Comparison of ENCODE assay signal across 25 cellular contexts in the genomic region with DNA sequence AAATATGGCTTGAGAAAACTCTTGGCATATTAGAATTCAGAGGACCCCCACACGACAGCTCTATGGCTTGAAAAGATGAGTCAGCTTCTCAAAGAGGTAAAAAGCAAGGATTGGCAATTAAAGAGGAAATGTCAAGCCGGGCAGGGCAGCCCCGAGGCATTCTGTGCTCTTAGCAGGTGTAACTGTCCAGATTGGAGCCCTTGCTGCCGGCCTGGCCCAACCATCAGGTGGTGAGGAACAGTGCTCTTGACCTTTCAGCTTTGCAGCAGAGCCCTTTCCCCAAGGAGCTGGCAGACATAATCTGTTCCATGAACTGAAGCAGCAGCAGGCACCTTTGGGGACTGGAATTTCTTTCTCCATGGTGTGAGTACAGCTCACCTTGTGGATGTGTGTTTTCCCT.
"Had no signal": no experiment of that assay in that cellular context is flagged by ENCODE, and none has a peak within 500 bp of the region (broad histone marks: within the 10 kb centered on the region; RNA-seq: fewer than 3 reads in every experiment).

No MANE protein-coding gene starts in this region.

- DNase-seq: naive thymus-derived CD8-positive, alpha-beta T cell; nephron progenitor cell; nucleus accumbens; pancreas; psoas muscle; right cardiac atrium; right lobe of liver; sigmoid colon; small intestine; stimulated activated CD4-positive, alpha-beta T cell treated with anti-CD3 and anti-CD28 coated beads, Interleukin-15, amount 100 ng/mL, for 24 hours; stimulated activated CD4-positive, alpha-beta T cell treated with anti-CD3 and anti-CD28 coated beads, Interleukin-2, amount 100 ng/mL, for 24 hours; stimulated activated CD4-positive, alpha-beta T cell treated with anti-CD3 and anti-CD28 coated beads, Interleukin-2, amount 100 ng/mL, for 48 hours; stimulated activated CD4-positive, alpha-beta T cell treated with anti-CD3 and anti-CD28 coated beads, Interleukin-4, amount 100 ng/mL, for 24 hours; stimulated activated naive B cell treated with anti-CD40 and anti-IgM and Interleukin-4, amounts not matched to agents 10 μg/mL and 1 μg/mL and 100 μg/mL, for 72 hours; stimulated activated naive CD4-positive, alpha-beta T cell treated with Interleukin-2 at 50 U/mL for 16 hours; stomach; thyroid gland; transverse colon; upper lobe of right lung had no signal

- H3K9me3 ChIP-seq: neutrophil, pancreas, psoas muscle, right lobe of liver, sigmoid colon, stomach, thoracic aorta, thyroid gland, transverse colon, upper lobe of right lung, vagina had no signal

- H3K27me3 ChIP-seq: neutrophil, pancreas, right lobe of liver, sigmoid colon, stomach, thyroid gland, transverse colon, upper lobe of right lung, vagina had no signal

- FAIRE-seq: pancreas, small intestine, urothelium cell line had no signal

- H3K4me3 ChIP-seq: pancreas, psoas muscle, right lobe of liver, sigmoid colon, stomach, thoracic aorta, thyroid gland, transverse colon, upper lobe of right lung, vagina had no signal

- ATAC-seq: naive thymus-derived CD8-positive, alpha-beta T cell; natural killer cell treated with Interleukin-12 subunit alpha and Interleukin-12 subunit beta and Interleukin-15 and Interleukin-18, amount 100 ng/mL, for 72 hours; pancreas; psoas muscle; right cardiac atrium; right lobe of liver; stimulated activated effector memory CD8-positive, alpha-beta T cell treated with anti-CD3 and anti-CD28 coated beads, Interleukin-12 subunit alpha, Interleukin-12 subunit beta, amount 100 ng/mL, for 72 hours; stimulated activated naive B cell treated with anti-CD40 and anti-IgM and Interleukin-4, amounts not matched to agents 10 μg/mL and 1 μg/mL and 100 μg/mL, for 72 hours; upper lobe of right lung had no signal

- H3K4me1 ChIP-seq: pancreas, psoas muscle, right lobe of liver, sigmoid colon, stomach, thyroid gland, transverse colon, upper lobe of right lung, vagina had no signal

- H3K27ac ChIP-seq: neutrophil, pancreas, psoas muscle, right lobe of liver, sigmoid colon, stomach, thoracic aorta, thyroid gland, transverse colon, upper lobe of right lung, vagina had no signal

- H3K36me3 ChIP-seq: neutrophil, pancreas, right lobe of liver, sigmoid colon, stomach, thoracic aorta, thyroid gland, transverse colon, upper lobe of right lung, vagina had no signal
